In genomic region chr5:122458278-122458872, GRCh38 we compare ENCODE assay signal across 9 cellular contexts.
DNase-seq lines count a peak whose midpoint lies in the region; ATAC-seq and TF ChIP-seq lines count a peak whose summit lies in the region.
"Had no signal": no experiment of that assay in that cellular context is flagged by ENCODE, and none has a peak within 500 bp of the region (broad histone marks: within the 10 kb centered on the region; RNA-seq: fewer than 3 reads in every experiment).

No MANE protein-coding gene starts in this region.

- no peaks in the 10 kb centered on the region for H4K20me1 ChIP-seq in DOHH2 (ENCODE audit: control insufficient read depth, insufficient read depth, low read depth, low read length)

- no peaks in the 10 kb centered on the region for H3K79me1 ChIP-seq in mesendoderm (ENCODE audit: low read length)

- no peak overlapping the region for H3K56ac ChIP-seq in mesendoderm (ENCODE audit: low read length)

- no peak overlapping the region for H3K23ac ChIP-seq in mesendoderm (ENCODE audit: low read length)

- H4K5ac ChIP-seq in mesendoderm (ENCODE audit: low read length): no peak overlapping the region

- H3K4me3 ChIP-seq in DOHH2 (ENCODE audit: low read length) (no peak overlapping the region), mesendoderm (ENCODE audit: low read length) (no peak overlapping the region)
- H3K4me3 ChIP-seq in naive thymus-derived CD4-positive, alpha-beta T cell (ENCODE audit: low read length): no peak overlapping the region

- H3K4me2 ChIP-seq in DOHH2 (ENCODE audit: low read length): no peak overlapping the region
- H3K4me2 ChIP-seq in mesendoderm (ENCODE audit: low read length): no peak overlapping the region

- H2BK5ac ChIP-seq in mesendoderm (ENCODE audit: low read length): no peak overlapping the region

- peak; percentile 24 for DNase-seq in WTC11 (ENCODE audit: low spot score)
- DNase-seq in mesendoderm: peak; percentile 50
- DNase-seq in activated CD4-positive, alpha-beta T cell treated with anti-CD3 and anti-CD28 coated beads for 1 hour: no peak
- no peak for DNase-seq in NCI-H187 treated with DMSO at 0.1 percent for 48 hours (lab: John Stamatoyannopoulos, UW)
- no peak for DNase-seq in naive thymus-derived CD4-positive, alpha-beta T cell

- TF ChIP-seq CTCF in DOHH2 (IDR thresholded peaks at IDR 0.05; ENCODE audit: low read depth, low read length, poor library complexity, severe bottlenecking) (peak; percentile 75), WTC11 (IDR thresholded peaks at IDR 0.05) (peak; percentile 53)

- H3K18ac ChIP-seq in mesendoderm (ENCODE audit: low read length): no peak overlapping the region

- H2AK5ac ChIP-seq in mesendoderm (ENCODE audit: low read length): no peak overlapping the region

- no peaks in the 10 kb centered on the region for H3K9me3 Mint-ChIP-seq in WTC11
- H3K9me3 Mint-ChIP-seq in naive thymus-derived CD4-positive, alpha-beta T cell: peaks cover 0 to 3% (median 0%) of the 10 kb centered on the region in 11 donors
- H3K9me3 Mint-ChIP-seq: T-helper 1 cell treated with Interleukin-12 subunit alpha and Interleukin-12 subunit beta and Interleukin-4 antibody, amounts not matched to agents 30 μg/mL and 1 μg/mL, for 36 hours had no signal

- H3K9me2 ChIP-seq in DOHH2 (replicated peaks; ENCODE audit: control insufficient read depth, low read length): no peaks in the 10 kb centered on the region

- H3K27ac ChIP-seq in DOHH2 (ENCODE audit: low read depth, low read length) (no peak overlapping the region), mesendoderm (ENCODE audit: low read depth, low read length) (no peak overlapping the region)
- H3K27ac ChIP-seq in naive thymus-derived CD4-positive, alpha-beta T cell (ENCODE audit: low read depth, low read length): no peak overlapping the region

- ATAC-seq in GM19397 (IDR thresholded peaks at IDR 0.05; ENCODE audit: unreplicated experiment): peak; percentile 74
- peak; percentile 78 for ATAC-seq in HG03520 (IDR thresholded peaks at IDR 0.05; ENCODE audit: unreplicated experiment)
- ATAC-seq in WTC11: peak; percentile 79
- no peak for ATAC-seq in naive thymus-derived CD4-positive, alpha-beta T cell

- no peaks in the 10 kb centered on the region for H3F3A ChIP-seq in DOHH2 (ENCODE audit: control insufficient read depth, insufficient read depth)

- no peak overlapping the region for H3K4ac ChIP-seq in mesendoderm (ENCODE audit: low read depth, low read length)

- H3K27ac Mint-ChIP-seq in WTC11: no peak overlapping the region
- H3K27ac Mint-ChIP-seq in naive thymus-derived CD4-positive, alpha-beta T cell: no peak overlapping the region
- H3K27ac Mint-ChIP-seq: T-helper 1 cell treated with Interleukin-12 subunit alpha and Interleukin-12 subunit beta and Interleukin-4 antibody, amounts not matched to agents 30 μg/mL and 1 μg/mL, for 36 hours had no signal

- CTCF ChIA-PET in WTC11 (lab: Charles Lee): interaction anchor here (0.7 to 1.2 kb wide), 3 partner anchors 11 to 263 kb away, joined by 3 to 4 read pairs (median 3); no protein-coding TSS in a partner anchor
- CTCF ChIA-PET in naive thymus-derived CD4-positive, alpha-beta T cell (lab: Charles Lee): no interaction called here

- no peaks in the 10 kb centered on the region for H3K27me3 Mint-ChIP-seq in WTC11 (ENCODE audit: low read depth)
- H3K27me3 Mint-ChIP-seq in naive thymus-derived CD4-positive, alpha-beta T cell: peaks cover 0 to 6% (median 0%) of the 10 kb centered on the region in 5 donors

- H3K36me3 ChIP-seq in DOHH2 (ENCODE audit: control insufficient read depth, low read length) (no peaks in the 10 kb centered on the region), mesendoderm (ENCODE audit: control insufficient read depth, insufficient read depth, low read length) (no peaks in the 10 kb centered on the region)
- H3K36me3 ChIP-seq in naive thymus-derived CD4-positive, alpha-beta T cell (ENCODE audit: control insufficient read depth in 2 of 3, insufficient read depth in 3 of 3, low read length in 3 of 3): no peaks in the 10 kb centered on the region

- H4K8ac ChIP-seq in mesendoderm (ENCODE audit: low read depth, low read length): no peak overlapping the region

- H3K4me1 ChIP-seq in DOHH2 (ENCODE audit: control insufficient read depth, low read length) (no peaks in the 10 kb centered on the region), mesendoderm (ENCODE audit: control insufficient read depth, low read depth, low read length) (no peaks in the 10 kb centered on the region)
- H3K4me1 ChIP-seq in naive thymus-derived CD4-positive, alpha-beta T cell (ENCODE audit: control insufficient read depth in 2 of 2, insufficient read depth in 2 of 2, low read length in 2 of 2): no peaks in the 10 kb centered on the region

- H3K27me3 ChIP-seq in DOHH2 (ENCODE audit: control insufficient read depth, low read length) (no peaks in the 10 kb centered on the region), mesendoderm (ENCODE audit: insufficient read depth, low read length, poor library complexity) (no peaks in the 10 kb centered on the region)
- no peaks in the 10 kb centered on the region for H3K27me3 ChIP-seq in naive thymus-derived CD4-positive, alpha-beta T cell (ENCODE audit: control insufficient read depth in 2 of 2, insufficient read depth in 2 of 2, low read length in 2 of 2)

- POLR2A ChIA-PET in WTC11 (lab: Charles Lee): no interaction called here
- POLR2A ChIA-PET in naive thymus-derived CD4-positive, alpha-beta T cell (lab: Charles Lee): no interaction called here

- no CpG with 5 or more reads among the region's 8 CpGs for WGBS in mesendoderm (ENCODE audit: extremely low coverage, insufficient coverage, low lambda C conversion rate)

- no peak overlapping the region for H2BK15ac ChIP-seq in mesendoderm (replicated peaks; ENCODE audit: low read depth)

- H3K9me3 ChIP-seq in DOHH2 (ENCODE audit: control insufficient read depth, insufficient read depth, low read length): no peaks in the 10 kb centered on the region
- H3K9me3 ChIP-seq in naive thymus-derived CD4-positive, alpha-beta T cell (ENCODE audit: control insufficient read depth in 2 of 3, low read length in 3 of 3): no peaks in the 10 kb centered on the region

- H3K4me3 Mint-ChIP-seq in WTC11: no peak overlapping the region
- no peak overlapping the region for H3K4me3 Mint-ChIP-seq in naive thymus-derived CD4-positive, alpha-beta T cell
- H3K4me3 Mint-ChIP-seq: T-helper 1 cell treated with Interleukin-12 subunit alpha and Interleukin-12 subunit beta and Interleukin-4 antibody, amounts not matched to agents 30 μg/mL and 1 μg/mL, for 36 hours had no signal

- intact Hi-C loops in naive thymus-derived CD4-positive, alpha-beta T cell (cut with micrococcal nuclease): no loop called here

- peaks cover 35% of the 10 kb centered on the region for H3K4me1 Mint-ChIP-seq in WTC11
- peaks cover 0 to 2% (median 0%) of the 10 kb centered on the region in 7 donors for H3K4me1 Mint-ChIP-seq in naive thymus-derived CD4-positive, alpha-beta T cell

- no peaks in the 10 kb centered on the region for H3K36me3 Mint-ChIP-seq in WTC11
- H3K36me3 Mint-ChIP-seq in naive thymus-derived CD4-positive, alpha-beta T cell: no peaks in the 10 kb centered on the region

- H2BK120ac ChIP-seq in mesendoderm (ENCODE audit: low read depth, low read length): no peak overlapping the region

- no peak overlapping the region for H3K9ac ChIP-seq in mesendoderm (ENCODE audit: low read length)

- H3K79me2 ChIP-seq in DOHH2 (ENCODE audit: control insufficient read depth, low read length) (no peaks in the 10 kb centered on the region), mesendoderm (ENCODE audit: control insufficient read depth, insufficient read depth, low read length) (no peaks in the 10 kb centered on the region)

TF ChIP-seq in WTC11, 78 proteins besides CTCF, POLR2A, EP300 and RAD21:
- TF ChIP-seq RELA (CRISPR knock-in tag; IDR thresholded peaks at IDR 0.05; ENCODE audit: borderline replicate concordance): no peak

Comparison
In these comparisons a context has a peak if more than half of its experiments do, and no peak if none do; other contexts are left out.
1. DNase-seq: peak in WTC11 (single experiment) and mesendoderm (single experiment); none in activated CD4-positive, alpha-beta T cell treated with anti-CD3 and anti-CD28 coated beads for 1 hour (single experiment), NCI-H187 treated with DMSO at 0.1 percent for 48 hours (single experiment) and naive thymus-derived CD4-positive, alpha-beta T cell (0 of 9).